ENCODE assay signal across 25 cellular contexts in the genomic region with DNA sequence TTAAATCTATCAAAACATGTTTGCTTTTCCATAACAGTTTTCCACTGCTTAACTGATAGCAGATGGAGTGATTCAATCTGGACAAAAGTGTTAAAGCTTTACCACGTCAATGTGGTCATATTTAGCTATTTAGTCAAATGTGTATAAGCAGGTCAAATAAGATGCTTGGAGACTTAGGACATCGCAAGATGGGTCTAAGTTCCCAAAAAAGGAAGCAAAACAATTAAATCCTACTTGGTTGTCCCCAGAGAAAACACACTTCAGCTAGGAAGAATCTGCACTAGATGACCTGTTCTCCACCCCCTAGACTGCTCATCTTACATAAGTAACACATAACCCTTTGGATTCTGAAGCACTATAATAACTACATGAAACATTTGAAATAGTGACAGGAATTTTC. TPM values are rescaled to one million over a fixed set of nuclear protein-coding genes. Genes with fewer than 3 reads are reported as not detected.
DNase-seq lines count a peak whose midpoint lies in the region; ATAC-seq and TF ChIP-seq lines count a peak whose summit lies in the region.
"Had no signal": no experiment of that assay in that cellular context is flagged by ENCODE, and none has a peak within 500 bp of the region (broad histone marks: within the 10 kb centered on the region; RNA-seq: fewer than 3 reads in every experiment).

No MANE protein-coding gene starts in this region.

- no peaks in the 10 kb centered on the region for H3K79me2 ChIP-seq in smooth muscle cell (ENCODE audit: low read depth)

- no peaks in the 10 kb centered on the region for H3K4me1 Mint-ChIP-seq in activated CD4-positive, alpha-beta T cell treated with anti-CD3 and anti-CD28 coated beads for 36 hours
- H3K4me1 Mint-ChIP-seq in activated CD4-positive, alpha-beta T cell treated with anti-CD3 and anti-CD28 coated beads, Interleukin-2, amount 10 ng/mL, durations not matched to agents 7 days and 5 days = no peaks in the 10 kb centered on the region
- H3K4me1 Mint-ChIP-seq: stimulated activated memory B cell treated with anti-CD40 and anti-IgM and Interleukin-4, amounts not matched to agents 10 μg/mL and 1 μg/mL and 100 μg/mL, for 72 hours had no signal

- H3K27ac ChIP-seq in smooth muscle cell (ENCODE audit: low read depth) = peak overlapping the region; percentile 93
- no peak overlapping the region for H3K27ac ChIP-seq in ovary
- H3K27ac ChIP-seq: neutrophil had no signal

- H3K4me1 ChIP-seq in smooth muscle cell (ENCODE audit: low read depth) (peaks cover 5% of the 10 kb centered on the region), ovary (ENCODE audit: insufficient read depth) (peaks cover 5% of the 10 kb centered on the region)
- H3K4me1 ChIP-seq: breast epithelium had no signal

- WGBS in smooth muscle cell (ENCODE audit: low lambda C conversion rate) = 45% methylated on average over 2 of the region's 2 CpGs
- WGBS in ovary, 3 donors = 39 to 44% (median 40%) methylated on average over 2 of the region's 2 CpGs

- intact Hi-C loops in activated CD4-positive, alpha-beta T cell treated with anti-CD3 and anti-CD28 coated beads for 36 hours (cut with DNase I, micrococcal nuclease) = no loop called here
- intact Hi-C loops in ovary (cut with DNase I) = no loop called here

- no peak overlapping the region for H3K9ac ChIP-seq in smooth muscle cell (ENCODE audit: low read depth)

- H3K27ac Mint-ChIP-seq in activated CD4-positive, alpha-beta T cell treated with anti-CD3 and anti-CD28 coated beads for 36 hours = no peak overlapping the region
- no peak overlapping the region for H3K27ac Mint-ChIP-seq in activated CD4-positive, alpha-beta T cell treated with anti-CD3 and anti-CD28 coated beads, Interleukin-2, amount 10 ng/mL, durations not matched to agents 7 days and 5 days
- H3K27ac Mint-ChIP-seq: activated naive CD4-positive, alpha-beta T cell treated with anti-CD3 and anti-CD28 coated beads, Interleukin-2, amount 50 U/mL, for 72 hours; activated T-cell treated with anti-CD3 and anti-CD28 coated beads, Interleukin-2, amount 50 U/mL, for 72 hours; stimulated activated memory B cell treated with anti-CD40 and anti-IgM and Interleukin-4, amounts not matched to agents 10 μg/mL and 1 μg/mL and 100 μg/mL, for 72 hours had no signal

- no peak overlapping the region for H3K4me3 Mint-ChIP-seq in activated CD4-positive, alpha-beta T cell treated with anti-CD3 and anti-CD28 coated beads for 36 hours
- no peak overlapping the region for H3K4me3 Mint-ChIP-seq in activated CD4-positive, alpha-beta T cell treated with anti-CD3 and anti-CD28 coated beads, Interleukin-2, amount 10 ng/mL, durations not matched to agents 7 days and 5 days
- H3K4me3 Mint-ChIP-seq: activated T-cell treated with anti-CD3 and anti-CD28 coated beads, Interleukin-2, amount 50 U/mL, for 72 hours; stimulated activated memory B cell treated with anti-CD40 and anti-IgM and Interleukin-4, amounts not matched to agents 10 μg/mL and 1 μg/mL and 100 μg/mL, for 72 hours had no signal

- no peak overlapping the region for H3K4me3 ChIP-seq in BJ (ENCODE audit: low read depth, low read length)
- no peak overlapping the region for H3K4me3 ChIP-seq in smooth muscle cell
- H3K4me3 ChIP-seq in ovary = no peak overlapping the region
- H3K4me3 ChIP-seq: breast epithelium had no signal

- POLR2A ChIA-PET in BJ (lab: Charles Lee) = interaction anchor here (1.7 kb wide), 1 partner anchor 150 kb away, joined by 5 read pairs; no protein-coding TSS in a partner anchor
- POLR2A ChIA-PET in activated CD4-positive, alpha-beta T cell treated with anti-CD3 and anti-CD28 coated beads for 36 hours (lab: Charles Lee) = no interaction called here
- POLR2A ChIA-PET in activated CD4-positive, alpha-beta T cell treated with anti-CD3 and anti-CD28 coated beads, Interleukin-2, amount 10 ng/mL, durations not matched to agents 7 days and 5 days (lab: Charles Lee) = no interaction called here

- H3K9me3 ChIP-seq in smooth muscle cell (replicated peaks; ENCODE audit: low read depth) (no peaks in the 10 kb centered on the region), ovary (no peaks in the 10 kb centered on the region)
- H3K9me3 ChIP-seq: breast epithelium, neutrophil had no signal

- H4K20me1 ChIP-seq in smooth muscle cell (ENCODE audit: low read depth) = no peaks in the 10 kb centered on the region

- H3K9me3 Mint-ChIP-seq in activated CD4-positive, alpha-beta T cell treated with anti-CD3 and anti-CD28 coated beads for 36 hours (ENCODE audit: low read depth) = no peaks in the 10 kb centered on the region
- H3K9me3 Mint-ChIP-seq in activated CD4-positive, alpha-beta T cell treated with anti-CD3 and anti-CD28 coated beads, Interleukin-2, amount 10 ng/mL, durations not matched to agents 7 days and 5 days = no peaks in the 10 kb centered on the region

- no peak overlapping the region for H2AFZ ChIP-seq in smooth muscle cell (ENCODE audit: low read depth)

- H3K36me3 ChIP-seq in BJ (ENCODE audit: control insufficient read depth, insufficient read depth, low read length) = no peaks in the 10 kb centered on the region
- H3K36me3 ChIP-seq in smooth muscle cell (ENCODE audit: low read depth) = peaks cover 6% of the 10 kb centered on the region
- H3K36me3 ChIP-seq in ovary = no peaks in the 10 kb centered on the region
- H3K36me3 ChIP-seq: breast epithelium, neutrophil had no signal

- no peak for TF ChIP-seq EP300 in ovary (IDR thresholded peaks at IDR 0.05)

- no peaks in the 10 kb centered on the region for H3F3A ChIP-seq in smooth muscle cell (ENCODE audit: low read depth)

- no peak for TF ChIP-seq POLR2A in ovary (IDR thresholded peaks at IDR 0.05)

- ATAC-seq in activated CD4-positive, alpha-beta T cell treated with anti-CD3 and anti-CD28 coated beads for 36 hours = no peak
- ATAC-seq: activated CD4-positive, CD25-positive, alpha-beta regulatory T cell treated with anti-CD3 and anti-CD28 coated beads, Interleukin-2, amount 50 U/mL, for 24 hours; activated naive CD4-positive, alpha-beta T cell treated with anti-CD3 and anti-CD28 coated beads, Interleukin-2, amount 50 U/mL, for 72 hours; activated T-cell treated with anti-CD3 and anti-CD28 coated beads, Interleukin-2, amount 50 U/mL, for 72 hours; stimulated activated memory B cell treated with anti-CD40 and anti-IgM and Interleukin-4, amounts not matched to agents 10 μg/mL and 1 μg/mL and 100 μg/mL, for 72 hours had no signal

- H3K36me3 Mint-ChIP-seq in activated CD4-positive, alpha-beta T cell treated with anti-CD3 and anti-CD28 coated beads for 36 hours (ENCODE audit: low read depth) = no peaks in the 10 kb centered on the region
- no peaks in the 10 kb centered on the region for H3K36me3 Mint-ChIP-seq in activated CD4-positive, alpha-beta T cell treated with anti-CD3 and anti-CD28 coated beads, Interleukin-2, amount 10 ng/mL, durations not matched to agents 7 days and 5 days (ENCODE audit: low read depth)
- H3K36me3 Mint-ChIP-seq: activated naive CD4-positive, alpha-beta T cell treated with anti-CD3 and anti-CD28 coated beads, Interleukin-2, amount 50 U/mL, for 72 hours; stimulated activated memory B cell treated with anti-CD40 and anti-IgM and Interleukin-4, amounts not matched to agents 10 μg/mL and 1 μg/mL and 100 μg/mL, for 72 hours had no signal

- CTCF ChIA-PET in BJ (lab: Yijun Ruan, JAX) = interaction anchor here (1.4 to 4.2 kb wide), 4 partner anchors 13 to 152 kb away, joined by 4 to 19 read pairs (median 7); no protein-coding TSS in a partner anchor
- CTCF ChIA-PET in activated CD4-positive, alpha-beta T cell treated with anti-CD3 and anti-CD28 coated beads for 36 hours (lab: Charles Lee) = interaction anchor here (0.7 kb wide), 1 partner anchor 59 kb away, joined by 3 read pairs; no protein-coding TSS in a partner anchor
- CTCF ChIA-PET in activated CD4-positive, alpha-beta T cell treated with anti-CD3 and anti-CD28 coated beads, Interleukin-2, amount 10 ng/mL, durations not matched to agents 7 days and 5 days (lab: Charles Lee) = interaction anchor here (1.4 kb wide), 1 partner anchor 53 kb away, joined by 3 read pairs; no protein-coding TSS in a partner anchor

- H3K27me3 Mint-ChIP-seq in activated CD4-positive, alpha-beta T cell treated with anti-CD3 and anti-CD28 coated beads for 36 hours = no peaks in the 10 kb centered on the region
- no peaks in the 10 kb centered on the region for H3K27me3 Mint-ChIP-seq in activated CD4-positive, alpha-beta T cell treated with anti-CD3 and anti-CD28 coated beads, Interleukin-2, amount 10 ng/mL, durations not matched to agents 7 days and 5 days
- H3K27me3 Mint-ChIP-seq: stimulated activated memory B cell treated with anti-CD40 and anti-IgM and Interleukin-4, amounts not matched to agents 10 μg/mL and 1 μg/mL and 100 μg/mL, for 72 hours had no signal

- H3K27me3 ChIP-seq in BJ (ENCODE audit: control insufficient read depth, insufficient read depth, low read length) = no peaks in the 10 kb centered on the region
- H3K27me3 ChIP-seq in smooth muscle cell (ENCODE audit: low read depth) = no peaks in the 10 kb centered on the region
- no peaks in the 10 kb centered on the region for H3K27me3 ChIP-seq in ovary
- H3K27me3 ChIP-seq: breast epithelium, neutrophil had no signal

- TF ChIP-seq CTCF in BJ (IDR thresholded peaks at IDR 0.05; ENCODE audit: insufficient read depth, low read depth, low read length) = no peak
- TF ChIP-seq CTCF in smooth muscle cell (IDR thresholded peaks at IDR 0.05; ENCODE audit: borderline replicate concordance, insufficient read depth, poor library complexity, severe bottlenecking) = no peak
- no peak for TF ChIP-seq CTCF in ovary (IDR thresholded peaks at IDR 0.05)

- peak; percentile 80 for DNase-seq in BJ (ENCODE audit: low read depth)
- DNase-seq in M059J (ENCODE audit: low read depth) = peak; percentile 30
- DNase-seq in fibroblast of peridontal ligament (ENCODE audit: extremely low read depth) = peak; percentile 96
- DNase-seq in smooth muscle cell (lab: John Stamatoyannopoulos, UW; ENCODE audit: unreplicated experiment) = no peak
- DNase-seq in activated CD4-positive, alpha-beta T cell treated with anti-CD3 and anti-CD28 coated beads for 36 hours = no peak
- DNase-seq in NOMO-1 treated with dmso at 0.1 percent for 144 hours (lab: John Stamatoyannopoulos, UW; ENCODE audit: unreplicated experiment) = no peak
- DNase-seq in ovary = no peak
- DNase-seq in activated CD4-positive, alpha-beta T cell treated with anti-CD3 and anti-CD28 coated beads, Interleukin-2, amount 10 ng/mL, durations not matched to agents 7 days and 5 days = no peak
- DNase-seq: activated T-cell treated with anti-CD3 and anti-CD28 coated beads, Interleukin-2, amount 50 U/mL, for 72 hours; C1 segment of cervical spinal cord; head of caudate nucleus; KG1; NCI-H1092; NCI-H2081 treated with DMSO at 0.1 percent for 48 hours; NCI-H510A treated with DMSO at 0.1 percent for 48 hours; retina; RPMI8226; T-helper 9 cell had no signal

- peak overlapping the region; percentile 78 for H3K4me2 ChIP-seq in smooth muscle cell

RNA-seq across cellular contexts. Expression of gene VGLL3, which starts 52.2 kb away (rescaled TPM):
- polyA plus RNA-seq in BJ (2011; rRNA removed) = 59.3 and 98.8 TPM in 2 replicates
- polyA minus RNA-seq in BJ (2011; rRNA and poly(A)+ RNA removed) = 124 and 226 TPM in 2 replicates
- total RNA-seq in M059J (2014; rRNA removed; shearing (Covaris generic)) = 13.9 and 17.5 TPM in 2 replicates
- 49.1 and 54.1 TPM in 2 replicates for total RNA-seq in smooth muscle cell
- polyA plus RNA-seq in smooth muscle cell = 11.4 and 14.3 TPM in 2 replicates
- not detected for total RNA-seq in activated CD4-positive, alpha-beta T cell treated with anti-CD3 and anti-CD28 coated beads for 36 hours
- total RNA-seq in ovary = 10 to 100 TPM; 13.4 to 36.3 (median 30.9) TPM
- polyA plus RNA-seq in ovary = 10 to 100 TPM in 1 of 2 donors, 1 to 10 TPM in 1; 7.7 to 12.2 TPM
- total RNA-seq in activated CD4-positive, alpha-beta T cell treated with anti-CD3 and anti-CD28 coated beads, Interleukin-2, amount 10 ng/mL, durations not matched to agents 7 days and 5 days = not detected
- total RNA-seq: activated CD8-positive, alpha-beta memory T cell treated with anti-CD3 and anti-CD28 coated beads for 36 hours; activated T-cell treated with anti-CD3 and anti-CD28 coated beads, Interleukin-2, amount 50 U/mL, for 72 hours; dermis microvascular lymphatic vessel endothelial cell had no signal

Comparison
In these comparisons a context has a peak if more than half of its experiments do, and no peak if none do; other contexts are left out.
1. DNase-seq: peak in BJ (single experiment), M059J (single experiment) and fibroblast of peridontal ligament (single experiment); none in smooth muscle cell (single experiment), activated CD4-positive, alpha-beta T cell treated with anti-CD3 and anti-CD28 coated beads for 36 hours (single experiment), NOMO-1 treated with dmso at 0.1 percent for 144 hours (single experiment), ovary (0 of 5) and activated CD4-positive, alpha-beta T cell treated with anti-CD3 and anti-CD28 coated beads, Interleukin-2, amount 10 ng/mL, durations not matched to agents 7 days and 5 days (single experiment).
2. RNA of gene VGLL3, which starts 52.2 kb away (total RNA-seq): 49.1 to 54.1 TPM in smooth muscle cell, 13.4 to 36.3 TPM in ovary and 13.9 to 17.5 TPM in M059J; not detected in activated CD4-positive, alpha-beta T cell treated with anti-CD3 and anti-CD28 coated beads for 36 hours and not detected in activated CD4-positive, alpha-beta T cell treated with anti-CD3 and anti-CD28 coated beads, Interleukin-2, amount 10 ng/mL, durations not matched to agents 7 days and 5 days; every median in the first group is over 10 times any median in the second.